1 cellular context compared by ENCODE assay signal in the genomic region with DNA sequence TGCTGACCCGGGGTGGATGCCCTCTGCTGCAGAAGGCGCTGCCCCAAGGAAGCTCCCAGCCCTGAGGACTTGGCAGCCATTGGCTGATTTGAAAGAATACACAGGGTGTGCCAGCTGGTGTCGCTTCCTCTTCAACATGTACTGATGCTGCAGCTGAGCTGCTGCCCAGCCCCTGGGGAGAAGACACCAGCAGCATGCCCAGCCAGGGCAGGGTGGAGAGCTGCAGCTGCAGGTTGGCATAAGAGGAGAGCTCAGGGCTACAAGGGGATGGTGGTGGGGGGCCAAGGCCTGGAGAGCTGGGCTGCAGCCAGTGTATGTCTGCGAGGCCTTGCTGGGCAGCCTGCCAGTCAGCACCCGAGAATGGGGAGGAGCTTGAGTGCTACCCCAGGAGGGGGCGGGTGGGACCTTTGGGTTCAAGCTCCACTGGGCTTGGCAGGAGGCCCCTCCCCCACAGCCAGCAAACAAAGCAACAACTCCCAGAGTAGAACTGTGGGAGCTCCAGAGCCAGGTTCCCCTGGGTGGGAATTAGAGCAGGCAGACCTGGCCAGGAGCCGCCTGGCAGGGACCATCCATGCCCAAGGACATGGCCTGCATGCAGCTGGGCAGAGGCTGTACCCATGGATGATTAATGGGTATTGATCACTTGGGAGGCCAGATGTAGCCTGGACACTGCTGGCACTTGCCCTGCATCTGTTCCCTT.
A peak's percentile ranks its signal among the peaks of the same experiment; 100 is the strongest.
TF ChIP-seq lines count a peak whose summit lies in the region.

No MANE protein-coding gene starts in this region.

TF ChIP-seq in HepG2, 621 proteins besides CTCF, POLR2A, EP300 and RAD21 (continued from another document and continues in another):
- TF ChIP-seq, protein P1, sequence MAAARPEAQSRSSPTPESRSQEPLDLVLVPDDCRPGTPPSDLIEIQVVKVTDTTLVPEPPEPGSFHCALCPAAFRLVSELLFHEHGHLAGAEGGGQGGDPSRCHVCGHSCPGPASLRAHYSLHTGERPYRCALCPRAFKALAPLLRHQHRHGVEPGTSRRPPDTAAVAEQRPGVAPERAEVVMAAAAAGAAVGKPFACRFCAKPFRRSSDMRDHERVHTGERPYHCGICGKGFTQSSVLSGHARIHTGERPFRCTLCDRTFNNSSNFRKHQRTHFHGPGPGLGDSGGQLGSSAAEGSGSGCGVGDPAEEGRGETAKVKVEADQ (CRISPR knock-in tag; IDR thresholded peaks at IDR 0.05; ENCODE audit: borderline replicate concordance), result no peak
- TF ChIP-seq SP4 (CRISPR knock-in tag; IDR thresholded peaks at IDR 0.05), result no peak; the same call in none of the 2 replicates
- TF ChIP-seq, protein P2, sequence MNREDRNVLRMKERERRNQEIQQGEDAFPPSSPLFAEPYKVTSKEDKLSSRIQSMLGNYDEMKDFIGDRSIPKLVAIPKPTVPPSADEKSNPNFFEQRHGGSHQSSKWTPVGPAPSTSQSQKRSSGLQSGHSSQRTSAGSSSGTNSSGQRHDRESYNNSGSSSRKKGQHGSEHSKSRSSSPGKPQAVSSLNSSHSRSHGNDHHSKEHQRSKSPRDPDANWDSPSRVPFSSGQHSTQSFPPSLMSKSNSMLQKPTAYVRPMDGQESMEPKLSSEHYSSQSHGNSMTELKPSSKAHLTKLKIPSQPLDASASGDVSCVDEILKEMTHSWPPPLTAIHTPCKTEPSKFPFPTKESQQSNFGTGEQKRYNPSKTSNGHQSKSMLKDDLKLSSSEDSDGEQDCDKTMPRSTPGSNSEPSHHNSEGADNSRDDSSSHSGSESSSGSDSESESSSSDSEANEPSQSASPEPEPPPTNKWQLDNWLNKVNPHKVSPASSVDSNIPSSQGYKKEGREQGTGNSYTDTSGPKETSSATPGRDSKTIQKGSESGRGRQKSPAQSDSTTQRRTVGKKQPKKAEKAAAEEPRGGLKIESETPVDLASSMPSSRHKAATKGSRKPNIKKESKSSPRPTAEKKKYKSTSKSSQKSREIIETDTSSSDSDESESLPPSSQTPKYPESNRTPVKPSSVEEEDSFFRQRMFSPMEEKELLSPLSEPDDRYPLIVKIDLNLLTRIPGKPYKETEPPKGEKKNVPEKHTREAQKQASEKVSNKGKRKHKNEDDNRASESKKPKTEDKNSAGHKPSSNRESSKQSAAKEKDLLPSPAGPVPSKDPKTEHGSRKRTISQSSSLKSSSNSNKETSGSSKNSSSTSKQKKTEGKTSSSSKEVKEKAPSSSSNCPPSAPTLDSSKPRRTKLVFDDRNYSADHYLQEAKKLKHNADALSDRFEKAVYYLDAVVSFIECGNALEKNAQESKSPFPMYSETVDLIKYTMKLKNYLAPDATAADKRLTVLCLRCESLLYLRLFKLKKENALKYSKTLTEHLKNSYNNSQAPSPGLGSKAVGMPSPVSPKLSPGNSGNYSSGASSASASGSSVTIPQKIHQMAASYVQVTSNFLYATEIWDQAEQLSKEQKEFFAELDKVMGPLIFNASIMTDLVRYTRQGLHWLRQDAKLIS (CRISPR knock-in tag; IDR thresholded peaks at IDR 0.05), result no peak
- peak; percentile 67 for TF ChIP-seq ISL2 (CRISPR knock-in tag; IDR thresholded peaks at IDR 0.05)
- TF ChIP-seq, protein P3, sequence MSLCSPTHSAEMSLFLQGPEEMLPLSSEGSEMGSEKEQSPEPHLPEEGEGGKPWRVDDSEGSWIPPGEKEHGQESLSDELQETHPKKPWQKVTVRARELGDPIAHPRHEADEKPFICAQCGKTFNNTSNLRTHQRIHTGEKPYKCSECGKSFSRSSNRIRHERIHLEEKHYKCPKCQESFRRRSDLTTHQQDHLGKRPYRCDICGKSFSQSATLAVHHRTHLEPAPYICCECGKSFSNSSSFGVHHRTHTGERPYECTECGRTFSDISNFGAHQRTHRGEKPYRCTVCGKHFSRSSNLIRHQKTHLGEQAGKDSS (CRISPR knock-in tag; IDR thresholded peaks at IDR 0.05; ENCODE audit: borderline replicate concordance, low read depth), result no peak
- TF ChIP-seq SAP130 (CRISPR knock-in tag; IDR thresholded peaks at IDR 0.05; ENCODE audit: low read depth), result peak; percentile 72
- TF ChIP-seq ZNF672 (CRISPR knock-in tag; IDR thresholded peaks at IDR 0.05), result no peak
- TF ChIP-seq RARA (CRISPR knock-in tag; IDR thresholded peaks at IDR 0.05), result peak; percentile 62
- TF ChIP-seq HIVEP1 (CRISPR knock-in tag; IDR thresholded peaks at IDR 0.05), result peak; percentile 62; the same call in 1 of the 2 replicates
- TF ChIP-seq, protein P4, sequence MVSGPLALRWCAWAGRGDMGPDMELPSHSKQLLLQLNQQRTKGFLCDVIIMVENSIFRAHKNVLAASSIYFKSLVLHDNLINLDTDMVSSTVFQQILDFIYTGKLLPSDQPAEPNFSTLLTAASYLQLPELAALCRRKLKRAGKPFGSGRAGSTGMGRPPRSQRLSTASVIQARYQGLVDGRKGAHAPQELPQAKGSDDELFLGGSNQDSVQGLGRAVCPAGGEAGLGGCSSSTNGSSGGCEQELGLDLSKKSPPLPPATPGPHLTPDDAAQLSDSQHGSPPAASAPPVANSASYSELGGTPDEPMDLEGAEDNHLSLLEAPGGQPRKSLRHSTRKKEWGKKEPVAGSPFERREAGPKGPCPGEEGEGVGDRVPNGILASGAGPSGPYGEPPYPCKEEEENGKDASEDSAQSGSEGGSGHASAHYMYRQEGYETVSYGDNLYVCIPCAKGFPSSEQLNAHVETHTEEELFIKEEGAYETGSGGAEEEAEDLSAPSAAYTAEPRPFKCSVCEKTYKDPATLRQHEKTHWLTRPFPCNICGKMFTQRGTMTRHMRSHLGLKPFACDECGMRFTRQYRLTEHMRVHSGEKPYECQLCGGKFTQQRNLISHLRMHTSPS (CRISPR knock-in tag; IDR thresholded peaks at IDR 0.05; ENCODE audit: low read depth), result peak; percentile 91
- 0 out of 2 replicates have a peak, but pooled peaks have one; percentile 18 for TF ChIP-seq TARDBP (CRISPR knock-in tag; IDR thresholded peaks at IDR 0.05)
- TF ChIP-seq SOX5 (CRISPR knock-in tag; IDR thresholded peaks at IDR 0.05; ENCODE audit: borderline replicate concordance), result peak; percentile 58; the same call in 1 of the 2 replicates
- peak; percentile 38; the same call in 1 of the 2 replicates for TF ChIP-seq AHR (CRISPR knock-in tag; IDR thresholded peaks at IDR 0.05)
- TF ChIP-seq RFXAP (CRISPR knock-in tag; IDR thresholded peaks at IDR 0.05; ENCODE audit: borderline replicate concordance), result peak; percentile 71; the same call in 1 of the 2 replicates
- TF ChIP-seq, protein P5, sequence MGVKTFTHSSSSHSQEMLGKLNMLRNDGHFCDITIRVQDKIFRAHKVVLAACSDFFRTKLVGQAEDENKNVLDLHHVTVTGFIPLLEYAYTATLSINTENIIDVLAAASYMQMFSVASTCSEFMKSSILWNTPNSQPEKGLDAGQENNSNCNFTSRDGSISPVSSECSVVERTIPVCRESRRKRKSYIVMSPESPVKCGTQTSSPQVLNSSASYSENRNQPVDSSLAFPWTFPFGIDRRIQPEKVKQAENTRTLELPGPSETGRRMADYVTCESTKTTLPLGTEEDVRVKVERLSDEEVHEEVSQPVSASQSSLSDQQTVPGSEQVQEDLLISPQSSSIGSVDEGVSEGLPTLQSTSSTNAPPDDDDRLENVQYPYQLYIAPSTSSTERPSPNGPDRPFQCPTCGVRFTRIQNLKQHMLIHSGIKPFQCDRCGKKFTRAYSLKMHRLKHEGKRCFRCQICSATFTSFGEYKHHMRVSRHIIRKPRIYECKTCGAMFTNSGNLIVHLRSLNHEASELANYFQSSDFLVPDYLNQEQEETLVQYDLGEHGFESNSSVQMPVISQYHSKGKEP (CRISPR knock-in tag; IDR thresholded peaks at IDR 0.05), result no peak
- no peak for TF ChIP-seq ZNF614 (CRISPR knock-in tag; IDR thresholded peaks at IDR 0.05; ENCODE audit: borderline replicate concordance)
- TF ChIP-seq, protein P6, sequence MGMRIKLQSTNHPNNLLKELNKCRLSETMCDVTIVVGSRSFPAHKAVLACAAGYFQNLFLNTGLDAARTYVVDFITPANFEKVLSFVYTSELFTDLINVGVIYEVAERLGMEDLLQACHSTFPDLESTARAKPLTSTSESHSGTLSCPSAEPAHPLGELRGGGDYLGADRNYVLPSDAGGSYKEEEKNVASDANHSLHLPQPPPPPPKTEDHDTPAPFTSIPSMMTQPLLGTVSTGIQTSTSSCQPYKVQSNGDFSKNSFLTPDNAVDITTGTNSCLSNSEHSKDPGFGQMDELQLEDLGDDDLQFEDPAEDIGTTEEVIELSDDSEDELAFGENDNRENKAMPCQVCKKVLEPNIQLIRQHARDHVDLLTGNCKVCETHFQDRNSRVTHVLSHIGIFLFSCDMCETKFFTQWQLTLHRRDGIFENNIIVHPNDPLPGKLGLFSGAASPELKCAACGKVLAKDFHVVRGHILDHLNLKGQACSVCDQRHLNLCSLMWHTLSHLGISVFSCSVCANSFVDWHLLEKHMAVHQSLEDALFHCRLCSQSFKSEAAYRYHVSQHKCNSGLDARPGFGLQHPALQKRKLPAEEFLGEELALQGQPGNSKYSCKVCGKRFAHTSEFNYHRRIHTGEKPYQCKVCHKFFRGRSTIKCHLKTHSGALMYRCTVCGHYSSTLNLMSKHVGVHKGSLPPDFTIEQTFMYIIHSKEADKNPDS (CRISPR knock-in tag; IDR thresholded peaks at IDR 0.05), result 0 out of 2 replicates have a peak, but pooled peaks have one; percentile 26
- TF ChIP-seq, protein P7, sequence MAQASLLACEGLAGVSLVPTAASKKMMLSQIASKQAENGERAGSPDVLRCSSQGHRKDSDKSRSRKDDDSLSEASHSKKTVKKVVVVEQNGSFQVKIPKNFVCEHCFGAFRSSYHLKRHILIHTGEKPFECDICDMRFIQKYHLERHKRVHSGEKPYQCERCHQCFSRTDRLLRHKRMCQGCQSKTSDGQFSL (CRISPR knock-in tag; IDR thresholded peaks at IDR 0.05), result 0 out of 2 replicates have a peak, but pooled peaks have one; percentile 40
- TF ChIP-seq SNAPC2 (CRISPR knock-in tag; IDR thresholded peaks at IDR 0.05), result no peak
- no peak for TF ChIP-seq ZFP82 (CRISPR knock-in tag; IDR thresholded peaks at IDR 0.05; ENCODE audit: borderline replicate concordance)
- no peak for TF ChIP-seq SRSF4 (IDR thresholded peaks at IDR 0.05; ENCODE audit: low read depth, low read length, poor library complexity, severe bottlenecking)
- TF ChIP-seq ZSCAN31 (CRISPR knock-in tag; IDR thresholded peaks at IDR 0.05; ENCODE audit: low read depth), result 0 out of 2 replicates have a peak, but pooled peaks have one; percentile 11
- no peak for TF ChIP-seq SOX6 (IDR thresholded peaks at IDR 0.05)
- TF ChIP-seq SOX6 (CRISPR knock-in tag; IDR thresholded peaks at IDR 0.05), result peak; percentile 67
- no peak for TF ChIP-seq ZNF616 (CRISPR knock-in tag; IDR thresholded peaks at IDR 0.05; ENCODE audit: low read depth)
- TF ChIP-seq MYC (CRISPR knock-in tag; IDR thresholded peaks at IDR 0.05; ENCODE audit: borderline replicate concordance), result peak; percentile 54; the same call in 1 of the 2 replicates
- TF ChIP-seq, protein P8, sequence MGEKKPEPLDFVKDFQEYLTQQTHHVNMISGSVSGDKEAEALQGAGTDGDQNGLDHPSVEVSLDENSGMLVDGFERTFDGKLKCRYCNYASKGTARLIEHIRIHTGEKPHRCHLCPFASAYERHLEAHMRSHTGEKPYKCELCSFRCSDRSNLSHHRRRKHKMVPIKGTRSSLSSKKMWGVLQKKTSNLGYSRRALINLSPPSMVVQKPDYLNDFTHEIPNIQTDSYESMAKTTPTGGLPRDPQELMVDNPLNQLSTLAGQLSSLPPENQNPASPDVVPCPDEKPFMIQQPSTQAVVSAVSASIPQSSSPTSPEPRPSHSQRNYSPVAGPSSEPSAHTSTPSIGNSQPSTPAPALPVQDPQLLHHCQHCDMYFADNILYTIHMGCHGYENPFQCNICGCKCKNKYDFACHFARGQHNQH (CRISPR knock-in tag; IDR thresholded peaks at IDR 0.05), result peak; percentile 54
- TF ChIP-seq, protein P9, sequence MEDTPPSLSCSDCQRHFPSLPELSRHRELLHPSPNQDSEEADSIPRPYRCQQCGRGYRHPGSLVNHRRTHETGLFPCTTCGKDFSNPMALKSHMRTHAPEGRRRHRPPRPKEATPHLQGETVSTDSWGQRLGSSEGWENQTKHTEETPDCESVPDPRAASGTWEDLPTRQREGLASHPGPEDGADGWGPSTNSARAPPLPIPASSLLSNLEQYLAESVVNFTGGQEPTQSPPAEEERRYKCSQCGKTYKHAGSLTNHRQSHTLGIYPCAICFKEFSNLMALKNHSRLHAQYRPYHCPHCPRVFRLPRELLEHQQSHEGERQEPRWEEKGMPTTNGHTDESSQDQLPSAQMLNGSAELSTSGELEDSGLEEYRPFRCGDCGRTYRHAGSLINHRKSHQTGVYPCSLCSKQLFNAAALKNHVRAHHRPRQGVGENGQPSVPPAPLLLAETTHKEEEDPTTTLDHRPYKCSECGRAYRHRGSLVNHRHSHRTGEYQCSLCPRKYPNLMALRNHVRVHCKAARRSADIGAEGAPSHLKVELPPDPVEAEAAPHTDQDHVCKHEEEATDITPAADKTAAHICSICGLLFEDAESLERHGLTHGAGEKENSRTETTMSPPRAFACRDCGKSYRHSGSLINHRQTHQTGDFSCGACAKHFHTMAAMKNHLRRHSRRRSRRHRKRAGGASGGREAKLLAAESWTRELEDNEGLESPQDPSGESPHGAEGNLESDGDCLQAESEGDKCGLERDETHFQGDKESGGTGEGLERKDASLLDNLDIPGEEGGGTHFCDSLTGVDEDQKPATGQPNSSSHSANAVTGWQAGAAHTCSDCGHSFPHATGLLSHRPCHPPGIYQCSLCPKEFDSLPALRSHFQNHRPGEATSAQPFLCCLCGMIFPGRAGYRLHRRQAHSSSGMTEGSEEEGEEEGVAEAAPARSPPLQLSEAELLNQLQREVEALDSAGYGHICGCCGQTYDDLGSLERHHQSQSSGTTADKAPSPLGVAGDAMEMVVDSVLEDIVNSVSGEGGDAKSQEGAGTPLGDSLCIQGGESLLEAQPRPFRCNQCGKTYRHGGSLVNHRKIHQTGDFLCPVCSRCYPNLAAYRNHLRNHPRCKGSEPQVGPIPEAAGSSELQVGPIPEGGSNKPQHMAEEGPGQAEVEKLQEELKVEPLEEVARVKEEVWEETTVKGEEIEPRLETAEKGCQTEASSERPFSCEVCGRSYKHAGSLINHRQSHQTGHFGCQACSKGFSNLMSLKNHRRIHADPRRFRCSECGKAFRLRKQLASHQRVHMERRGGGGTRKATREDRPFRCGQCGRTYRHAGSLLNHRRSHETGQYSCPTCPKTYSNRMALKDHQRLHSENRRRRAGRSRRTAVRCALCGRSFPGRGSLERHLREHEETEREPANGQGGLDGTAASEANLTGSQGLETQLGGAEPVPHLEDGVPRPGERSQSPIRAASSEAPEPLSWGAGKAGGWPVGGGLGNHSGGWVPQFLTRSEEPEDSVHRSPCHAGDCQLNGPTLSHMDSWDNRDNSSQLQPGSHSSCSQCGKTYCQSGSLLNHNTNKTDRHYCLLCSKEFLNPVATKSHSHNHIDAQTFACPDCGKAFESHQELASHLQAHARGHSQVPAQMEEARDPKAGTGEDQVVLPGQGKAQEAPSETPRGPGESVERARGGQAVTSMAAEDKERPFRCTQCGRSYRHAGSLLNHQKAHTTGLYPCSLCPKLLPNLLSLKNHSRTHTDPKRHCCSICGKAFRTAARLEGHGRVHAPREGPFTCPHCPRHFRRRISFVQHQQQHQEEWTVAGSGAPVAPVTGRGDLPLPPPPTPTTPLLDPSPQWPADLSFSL (CRISPR knock-in tag; IDR thresholded peaks at IDR 0.05), result 0 out of 2 replicates have a peak, but pooled peaks have one; percentile 19
- no peak for TF ChIP-seq FOXA1 (IDR thresholded peaks at IDR 0.05)
- no peak for TF ChIP-seq FOXA1 (CRISPR knock-in tag; IDR thresholded peaks at IDR 0.05)
- peak; percentile 74; the same call in 1 of the 2 replicates for TF ChIP-seq MTA1 (CRISPR knock-in tag; IDR thresholded peaks at IDR 0.05; ENCODE audit: borderline replicate concordance)
